In genomic region chr10:122062831-122063674, GRCh38 we compare ENCODE assay signal across 1 cellular context.
TF ChIP-seq lines count a peak whose summit lies in the region.

No MANE protein-coding gene starts in this region.

TF ChIP-seq in H1, 55 proteins besides CTCF, POLR2A, EP300 and RAD21:
- TF ChIP-seq KDM1A (IDR thresholded peaks at IDR 0.05; ENCODE audit: borderline replicate concordance, low read length) (0 out of 2 replicates have a peak, but pooled peaks have one; percentile 25), CBX5 (IDR thresholded peaks at IDR 0.05; ENCODE audit: low read depth, low read length) (no peak), ASH2L (IDR thresholded peaks at IDR 0.05; ENCODE audit: low read length) (no peak), CHD1 (IDR thresholded peaks at IDR 0.05; ENCODE audit: low read depth, low read length) (no peak), KDM4A (IDR thresholded peaks at IDR 0.05; ENCODE audit: low read depth, low read length, severe bottlenecking) (no peak), SAP30 (IDR thresholded peaks at IDR 0.05; ENCODE audit: insufficient read depth, insufficient replicate concordance, low read length) (no peak), JUND (IDR thresholded peaks at IDR 0.05; ENCODE audit: low read length) (peak; percentile 57; the same call in 1 of the 2 replicates), TAF7 (optimal IDR thresholded peaks at IDR 0.05; ENCODE audit: borderline replicate concordance, low read depth, low read length) (no peak), EZH2 (IDR thresholded peaks at IDR 0.05; ENCODE audit: low read depth, low read length, severe bottlenecking) (no peak), POU5F1 (IDR thresholded peaks at IDR 0.05; ENCODE audit: low read depth, low read length) (no peak), SP1 (IDR thresholded peaks at IDR 0.05; ENCODE audit: low read depth, low read length) (no peak)
